ENCODE assay signal across 1 cellular context in genomic region chr9:36867241-36867640, GRCh38.
TF ChIP-seq lines count a peak whose summit lies in the region.

No MANE protein-coding gene starts in this region.

TF ChIP-seq in GM12878, 131 proteins besides CTCF, POLR2A, EP300 and RAD21 (continued from another document):
- no peak for TF ChIP-seq ZBTB4 (CRISPR knock-in tag; IDR thresholded peaks at IDR 0.05)
- TF ChIP-seq IRF3 (IDR thresholded peaks at IDR 0.05) = no peak
- TF ChIP-seq PML (IDR thresholded peaks at IDR 0.05; ENCODE audit: low read length) = no peak
